8 cellular contexts compared by ENCODE assay signal in genomic region chr10:102150970-102151773, GRCh38. TPM values are rescaled to one million over a fixed set of nuclear protein-coding genes. Genes with fewer than 3 reads are reported as not detected.
DNase-seq lines count a peak whose midpoint lies in the region; ATAC-seq and TF ChIP-seq lines count a peak whose summit lies in the region.

No MANE protein-coding gene starts in this region.

- RAD21 ChIA-PET in HCT116 (lab: Charles Lee; ENCODE audit: low non-redundant PET in 1 of 2, low total read pairs in 2 of 2, uncharacterized antibody in 2 of 2, unreplicated experiment in 2 of 2): interaction anchor here (0.6 kb wide), 2 partner anchors 20 to 311 kb away, joined by 3 to 4 read pairs; no protein-coding TSS in a partner anchor

- no peak overlapping the region for H2AFZ ChIP-seq in HCT116 (ENCODE audit: low read depth, low read length, poor library complexity, severe bottlenecking)

- H3K9me3 ChIP-seq in HCT116 (ENCODE audit: control insufficient read depth in 1 of 2, insufficient read depth in 1 of 2, low read depth in 1 of 2, low read length in 2 of 2) (no peaks in the 10 kb centered on the region), skeletal muscle satellite cell (replicated peaks; ENCODE audit: low read length) (no peaks in the 10 kb centered on the region)

- H3K4me1 Mint-ChIP-seq in T-helper 2 cell treated with Interferon-gamma antibody and Interleukin-4, amounts not matched to agents 5 μg/mL and 100 μg/mL, for 36 hours (ENCODE audit: low read depth): peaks cover 29% of the 10 kb centered on the region

- H3K27me3 ChIP-seq in HCT116 (ENCODE audit: insufficient read depth, low read length): no peaks in the 10 kb centered on the region
- no peaks in the 10 kb centered on the region for H3K27me3 ChIP-seq in skeletal muscle satellite cell (ENCODE audit: control insufficient read depth, insufficient read depth, low read length)

- H3K27ac ChIP-seq in HCT116 (ENCODE audit: low read depth, low read length): peak overlapping the region; percentile 68

- H3K27ac Mint-ChIP-seq in T-helper 2 cell treated with Interferon-gamma antibody and Interleukin-4, amounts not matched to agents 5 μg/mL and 100 μg/mL, for 36 hours: peak overlapping the region; percentile 96

- ATAC-seq in HCT116 (peak; percentile 26), GM21447 (IDR thresholded peaks at IDR 0.05; ENCODE audit: unreplicated experiment) (no peak)

- peaks cover 66% of the 10 kb centered on the region for H3K36me3 Mint-ChIP-seq in T-helper 2 cell treated with Interferon-gamma antibody and Interleukin-4, amounts not matched to agents 5 μg/mL and 100 μg/mL, for 36 hours (ENCODE audit: low read depth)

- CTCF ChIA-PET in HCT116 (lab: Charles Lee): interaction anchor here (1.0 to 2.0 kb wide), 7 partner anchors 18 to 311 kb away, joined by 3 to 11 read pairs (median 5); partner anchors contain the start of gene PPRC1

- peaks cover 11% of the 10 kb centered on the region; the same call in 1 of the 2 replicates for H4K20me1 ChIP-seq in HCT116 (ENCODE audit: insufficient read depth)

- H3K36me3 ChIP-seq in HCT116 (ENCODE audit: control insufficient read depth in 1 of 2, insufficient read depth in 2 of 2, low read length in 2 of 2) (peaks cover 37 to 62% of the 10 kb centered on the region in 2 experiments; a peak in 3 of 4 replicates), skeletal muscle satellite cell (ENCODE audit: insufficient read depth, low read length) (peaks cover 50% of the 10 kb centered on the region)

- no peaks in the 10 kb centered on the region for H3K27me3 Mint-ChIP-seq in T-helper 2 cell treated with Interferon-gamma antibody and Interleukin-4, amounts not matched to agents 5 μg/mL and 100 μg/mL, for 36 hours (ENCODE audit: low read depth)

- DNase-seq in HCT116 (ENCODE audit: low read depth, low spot score) (no peak), fibroblast of villous mesenchyme (ENCODE audit: low read depth) (peak; percentile 39), dedifferentiated amniotic fluid mesenchymal stem cell (ENCODE audit: extremely low spot score) (no peak), DMS79 (lab: John Stamatoyannopoulos, UW) (no peak), NCI-H1105 treated with DMSO at 0.1 percent for 48 hours (lab: John Stamatoyannopoulos, UW) (no peak)
- DNase-seq in T-helper 2 cell treated with Interferon-gamma antibody and Interleukin-4, amounts not matched to agents 5 μg/mL and 100 μg/mL, for 36 hours (ENCODE audit: low spot score): no peak

- TF ChIP-seq POLR2A in HCT116 (IDR thresholded peaks at IDR 0.05; ENCODE audit: borderline replicate concordance, extremely low read depth, insufficient read depth, insufficient read length): no peak

- H3K4me2 ChIP-seq in HCT116 (ENCODE audit: low read length): peak overlapping the region; percentile 68
- peak overlapping the region; percentile 96 for H3K4me2 ChIP-seq in skeletal muscle satellite cell (ENCODE audit: low read length)

- H3K4me3 ChIP-seq in HCT116 (replicated peaks in 1 of 2; ENCODE audit: low read depth in 1 of 2, low read length in 2 of 2) (peak overlapping the region; percentile 17 to 38), fibroblast of villous mesenchyme (ENCODE audit: low read depth, low read length) (peak overlapping the region; percentile 97), skeletal muscle satellite cell (ENCODE audit: low read length) (peak overlapping the region; percentile 94)

- H3K9me3 Mint-ChIP-seq in T-helper 2 cell treated with Interferon-gamma antibody and Interleukin-4, amounts not matched to agents 5 μg/mL and 100 μg/mL, for 36 hours: no peaks in the 10 kb centered on the region

- H3K9me2 ChIP-seq in HCT116 (ENCODE audit: insufficient read depth): no peaks in the 10 kb centered on the region

- TF ChIP-seq CTCF in HCT116 (IDR thresholded peaks at IDR 0.05 in 2 of 3, conservative IDR thresholded peaks at IDR 0.05 in 1 of 3; ENCODE audit: borderline replicate concordance in 1 of 3, insufficient read depth in 1 of 3, low read depth in 2 of 3, low read length in 2 of 3) (no peak), fibroblast of villous mesenchyme (IDR thresholded peaks at IDR 0.05; ENCODE audit: insufficient read depth, low read depth, low read length) (no peak)

- BruUV-seq in HCT116 (replicated peaks; lab: Mats Ljungman, UMichigan): TSS peak; percentile 82

- H3K79me2 ChIP-seq in HCT116 (ENCODE audit: insufficient read depth, low read length): peaks cover 77% of the 10 kb centered on the region

- H3K4me3 Mint-ChIP-seq in T-helper 2 cell treated with Interferon-gamma antibody and Interleukin-4, amounts not matched to agents 5 μg/mL and 100 μg/mL, for 36 hours: peak overlapping the region; percentile 97

- intact Hi-C loops in HCT116 (cut with micrococcal nuclease): loop anchor here (5.0 kb wide), 1 partner anchor 351 kb away; the partner anchor contains the start of genes ACTR1A and SUFU

- POLR2A ChIA-PET in HCT116 (lab: Charles Lee): interaction anchor here (0.6 to 1.6 kb wide), 9 partner anchors 9 to 352 kb away, joined by 3 to 9 read pairs (median 3); partner anchors contain the start of gene ARMH3

- H3K4me1 ChIP-seq in HCT116 (ENCODE audit: control insufficient read depth in 1 of 2, insufficient read depth in 2 of 2, low read length in 2 of 2) (peaks cover 27 to 50% of the 10 kb centered on the region in 2 experiments), skeletal muscle satellite cell (ENCODE audit: control insufficient read depth, insufficient read depth, low read length) (peaks cover 16% of the 10 kb centered on the region)

- TF ChIP-seq RAD21 in HCT116 (IDR thresholded peaks at IDR 0.05; ENCODE audit: low read depth): no peak

- H3K9ac ChIP-seq in HCT116 (ENCODE audit: low read length): peak overlapping the region; percentile 60
- peak overlapping the region; percentile 72 for H3K9ac ChIP-seq in skeletal muscle satellite cell (ENCODE audit: low read depth, low read length)

TF ChIP-seq in HCT116, 20 proteins besides CTCF, POLR2A, EP300 and RAD21:
- TF ChIP-seq ZFX (IDR thresholded peaks at IDR 0.05): 0 out of 2 replicates have a peak, but pooled peaks have one; percentile 18
- TF ChIP-seq TCF7L2 (IDR thresholded peaks at IDR 0.05; ENCODE audit: borderline replicate concordance, extremely low read depth, insufficient read depth, insufficient read length): no peak
TF ChIP-seq in HCT116: peak in this region for 1.

RNA-seq across cellular contexts. Expression of gene NOLC1, which starts 1.0 kb away (rescaled TPM):
- 231 TPM for total RNA-seq in HCT116 (2021; ENCODE audit: unreplicated experiment)
- 108 and 121 TPM in 2 replicates for polyA plus RNA-seq in HCT116 (2012)
- 22.2 and 30.7 TPM in 2 replicates for total RNA-seq in fibroblast of villous mesenchyme
- 59.0 and 74.8 TPM in 2 replicates for total RNA-seq in skeletal muscle satellite cell (2012; rRNA removed)

RNA-seq across cellular contexts. Expression of gene PPRC1, which starts 18.3 kb away (rescaled TPM):
- total RNA-seq in HCT116 (2021; ENCODE audit: unreplicated experiment) (93.0 TPM), fibroblast of villous mesenchyme (23.5 and 28.5 TPM in 2 replicates)
- polyA plus RNA-seq in HCT116 (2012): 54.7 and 57.7 TPM in 2 replicates
- 19.2 and 20.0 TPM in 2 replicates for total RNA-seq in skeletal muscle satellite cell (2012; rRNA removed)

RNA-seq across cellular contexts. Expression of gene LDB1, which starts 31.0 kb away (rescaled TPM):
- 63.9 TPM for total RNA-seq in HCT116 (2021; ENCODE audit: unreplicated experiment)
- polyA plus RNA-seq in HCT116 (2012): 55.1 and 61.6 TPM in 2 replicates
- 53.8 and 56.1 TPM in 2 replicates for total RNA-seq in fibroblast of villous mesenchyme
- total RNA-seq in skeletal muscle satellite cell (2012; rRNA removed): 17.5 and 30.4 TPM in 2 replicates

Comparison
In these comparisons a context has a peak if more than half of its experiments do, and no peak if none do; other contexts are left out.
1. H3K4me3 ChIP-seq: peak in every context shown above with its lines; median percentile 97 in fibroblast of villous mesenchyme; 94 in skeletal muscle satellite cell; 28 in HCT116.